In genomic region chr6:1867197-1867596, GRCh38 we compare ENCODE assay signal across 26 cellular contexts.
"Had no signal": no experiment of that assay in that cellular context is flagged by ENCODE, and none has a peak within 500 bp of the region (broad histone marks: within the 10 kb centered on the region; RNA-seq: fewer than 3 reads in every experiment).

No MANE protein-coding gene starts in this region.

- H3K27ac ChIP-seq: KMS-11, Peyer's patch, RWPE1 had no signal

- ATAC-seq: activated CD8-positive, alpha-beta memory T cell treated with anti-CD3 and anti-CD28 coated beads, Interleukin-2, amount 10 ng/mL, durations not matched to agents 7 days and 5 days had no signal

- H3K9me3 ChIP-seq: MG63, Peyer's patch had no signal

- H3K36me3 Mint-ChIP-seq: activated CD8-positive, alpha-beta memory T cell treated with anti-CD3 and anti-CD28 coated beads, Interleukin-2, amount 10 ng/mL, durations not matched to agents 7 days and 5 days; activated naive CD4-positive, alpha-beta T cell treated with anti-CD3 and anti-CD28 coated beads, Interleukin-2, amount 50 U/mL, for 24 hours had no signal

- H3K4me3 Mint-ChIP-seq: activated B cell treated with CpG ODN at 0.5 μM for 24 hours; activated CD4-positive, alpha-beta T cell treated with anti-CD3 and anti-CD28 coated beads, Interleukin-2, amount 10 ng/mL, durations not matched to agents 24 days and 14 days; activated CD8-positive, alpha-beta memory T cell treated with anti-CD3 and anti-CD28 coated beads, Interleukin-2, amount 10 ng/mL, durations not matched to agents 7 days and 5 days; activated naive CD4-positive, alpha-beta T cell treated with anti-CD3 and anti-CD28 coated beads, Interleukin-2, amount 50 U/mL, for 24 hours; activated T-cell treated with anti-CD3 and anti-CD28 coated beads, Interleukin-2, amount 50 U/mL, for 24 hours; activated T-helper 1 cell treated with anti-CD3 and anti-CD28 coated beads, Interleukin-12 subunit alpha, Interleukin-12 subunit beta, Interleukin-2, Interleukin-4 antibody, amounts not matched to agents 30 ng/mL and 10 ng/mL and 1 ng/mL, durations not matched to agents 14 hours and 24 hours and 36 hours had no signal

- H3K27me3 ChIP-seq: MG63, Peyer's patch had no signal

- H3K9ac ChIP-seq: KMS-11 had no signal

- H3K4me3 ChIP-seq: MG63, Peyer's patch had no signal

- H3K36me3 ChIP-seq: MG63, Peyer's patch had no signal

- H3K9me3 Mint-ChIP-seq: activated B cell treated with CpG ODN at 0.5 μM for 24 hours; activated CD4-positive, alpha-beta T cell treated with anti-CD3 and anti-CD28 coated beads, Interleukin-2, amount 10 ng/mL, durations not matched to agents 24 days and 14 days; activated naive CD4-positive, alpha-beta T cell treated with anti-CD3 and anti-CD28 coated beads, Interleukin-2, amount 50 U/mL, for 24 hours; activated T-cell treated with anti-CD3 and anti-CD28 coated beads, Interleukin-2, amount 50 U/mL, for 24 hours; activated T-helper 1 cell treated with anti-CD3 and anti-CD28 coated beads, Interleukin-12 subunit alpha, Interleukin-12 subunit beta, Interleukin-2, Interleukin-4 antibody, amounts not matched to agents 30 ng/mL and 10 ng/mL and 1 ng/mL, durations not matched to agents 14 hours and 24 hours and 36 hours had no signal

- H3K4me1 ChIP-seq: Peyer's patch had no signal

- H3K27me3 Mint-ChIP-seq: activated B cell treated with CpG ODN at 0.5 μM for 24 hours; activated CD4-positive, alpha-beta T cell treated with anti-CD3 and anti-CD28 coated beads, Interleukin-2, amount 10 ng/mL, durations not matched to agents 24 days and 14 days; activated CD8-positive, alpha-beta memory T cell treated with anti-CD3 and anti-CD28 coated beads, Interleukin-2, amount 10 ng/mL, durations not matched to agents 7 days and 5 days; activated naive CD4-positive, alpha-beta T cell treated with anti-CD3 and anti-CD28 coated beads, Interleukin-2, amount 50 U/mL, for 24 hours; activated T-cell treated with anti-CD3 and anti-CD28 coated beads, Interleukin-2, amount 50 U/mL, for 24 hours had no signal

- H3K27ac Mint-ChIP-seq: activated CD4-positive, alpha-beta T cell treated with anti-CD3 and anti-CD28 coated beads, Interleukin-2, amount 10 ng/mL, durations not matched to agents 24 days and 14 days; activated CD8-positive, alpha-beta memory T cell treated with anti-CD3 and anti-CD28 coated beads, Interleukin-2, amount 10 ng/mL, durations not matched to agents 7 days and 5 days; activated naive CD4-positive, alpha-beta T cell treated with anti-CD3 and anti-CD28 coated beads, Interleukin-2, amount 50 U/mL, for 24 hours; activated T-cell treated with anti-CD3 and anti-CD28 coated beads, Interleukin-2, amount 50 U/mL, for 24 hours; activated T-helper 1 cell treated with anti-CD3 and anti-CD28 coated beads, Interleukin-12 subunit alpha, Interleukin-12 subunit beta, Interleukin-2, Interleukin-4 antibody, amounts not matched to agents 30 ng/mL and 10 ng/mL and 1 ng/mL, durations not matched to agents 14 hours and 24 hours and 36 hours had no signal

- H3K4me1 Mint-ChIP-seq: activated CD4-positive, alpha-beta T cell treated with anti-CD3 and anti-CD28 coated beads, Interleukin-2, amount 10 ng/mL, durations not matched to agents 24 days and 14 days; activated CD8-positive, alpha-beta memory T cell treated with anti-CD3 and anti-CD28 coated beads, Interleukin-2, amount 10 ng/mL, durations not matched to agents 7 days and 5 days; activated naive CD4-positive, alpha-beta T cell treated with anti-CD3 and anti-CD28 coated beads, Interleukin-2, amount 50 U/mL, for 24 hours had no signal

- DNase-seq: activated B cell treated with CpG ODN at 0.5 μM for 24 hours; activated CD4-positive, alpha-beta T cell treated with anti-CD3 and anti-CD28 coated beads for 1 hour; activated CD4-positive, alpha-beta T cell treated with anti-CD3 and anti-CD28 coated beads, Interleukin-2, amount 10 ng/mL, durations not matched to agents 24 days and 14 days; activated CD4-positive, alpha-beta T cell treated with anti-CD3 and anti-CD28 coated beads, Interleukin-2, amount 50 U/mL, for 48 hours; activated CD8-positive, alpha-beta memory T cell treated with anti-CD3 and anti-CD28 coated beads, Interleukin-2, amount 10 ng/mL, durations not matched to agents 7 days and 5 days; activated effector memory CD4-positive, alpha-beta T cell treated with Interleukin-2 at 50 U/mL for 16 hours; activated naive CD4-positive, alpha-beta T cell; activated T-cell treated with anti-CD3 and anti-CD28 coated beads, Interleukin-2, amount 50 U/mL, for 24 hours; aorta; central memory CD4-positive, alpha-beta T cell; MG63; MV-4-11; NCI-H1092 treated with DMSO at 0.1 percent for 48 hours; NCI-H1436; NCI-H1694 treated with DMSO at 0.1 percent for 48 hours; NCI-H2029 treated with DMSO at 0.1 percent for 48 hours; NCI-H446; NCI-H748 treated with DMSO at 0.1 percent for 48 hours; Peyer's patch; Right ventricle myocardium superior; T-helper 2 cell; T1000 had no signal
